ENCODE assay signal across 8 cellular contexts in the genomic region with DNA sequence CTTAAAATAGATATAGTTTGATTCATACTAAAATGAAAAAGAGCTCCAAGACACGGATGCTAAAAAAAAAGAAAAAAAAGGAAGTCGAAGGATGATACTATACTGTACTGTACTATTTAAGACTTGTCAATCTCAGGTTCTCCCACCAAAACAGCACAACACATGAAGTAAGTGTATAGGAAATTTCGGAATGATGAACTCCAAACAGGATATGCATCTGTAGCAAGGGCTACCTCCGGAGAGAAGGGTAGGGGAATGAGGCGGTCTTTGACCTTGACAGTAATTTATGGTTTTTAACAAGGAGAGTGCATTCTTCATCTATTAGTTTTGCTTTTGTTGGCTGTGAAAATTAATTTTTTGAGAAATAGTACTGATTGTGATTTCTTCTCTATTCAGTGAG. TPM values are rescaled to one million over a fixed set of nuclear protein-coding genes. Genes with fewer than 3 reads are reported as not detected.
DNase-seq lines count a peak whose midpoint lies in the region; ATAC-seq, FAIRE-seq and TF ChIP-seq lines count a peak whose summit lies in the region.

No MANE protein-coding gene starts in this region.

- peak overlapping the region; percentile 59 for H3K4me2 ChIP-seq in BLaER1

- H3K4me1 ChIP-seq in BLaER1, result peaks cover 25% of the 10 kb centered on the region

- in situ Hi-C loops in G401 (cut with HindIII; ENCODE audit: low sequenced_read_pairs), result no loop called here

- H3K4me1 Mint-ChIP-seq in naive B cell, result peaks cover 21 to 33% (median 21%) of the 10 kb centered on the region in 3 donors

- peak overlapping the region; percentile 90 to 100 (median 99) for H3K4me3 Mint-ChIP-seq in naive B cell

- H3K9me3 ChIP-seq in BLaER1, result no peaks in the 10 kb centered on the region
- H3K9me3 ChIP-seq in KOPT-K1 (ENCODE audit: insufficient read depth, low read length, poor library complexity, severe bottlenecking), result no peaks in the 10 kb centered on the region

- peak overlapping the region; percentile 96; the same call in 1 of the 2 replicates for H3K9ac ChIP-seq in BLaER1

- peaks cover 43% of the 10 kb centered on the region for H4K20me1 ChIP-seq in BLaER1

- H3K27ac ChIP-seq in BLaER1 (peak overlapping the region; percentile 92), KOPT-K1 (ENCODE audit: low read depth, low read length, poor library complexity, severe bottlenecking) (peak overlapping the region; percentile 80)

- peaks cover 4 to 6% (median 5%) of the 10 kb centered on the region in 3 donors for H3K27me3 Mint-ChIP-seq in naive B cell

- H3K36me3 ChIP-seq in BLaER1, result peaks cover 8% of the 10 kb centered on the region; the same call in 1 of the 2 replicates
- H3K36me3 ChIP-seq in KOPT-K1 (ENCODE audit: insufficient read depth, low read length), result peaks cover 20% of the 10 kb centered on the region
- no peaks in the 10 kb centered on the region for H3K36me3 ChIP-seq in bronchial epithelial cell (ENCODE audit: control insufficient read depth, insufficient read depth, low read length)

- no peak for ATAC-seq in naive B cell (ENCODE audit: low read depth in 2 of 2)

- no peaks in the 10 kb centered on the region for H3K36me3 Mint-ChIP-seq in naive B cell

- no peak for DNase-seq in bronchial epithelial cell (ENCODE audit: low read depth)
- no peak for DNase-seq in naive B cell
- DNase-seq in NOMO-1 treated with DMSO at 0.1 percent for 48 hours (lab: John Stamatoyannopoulos, UW; ENCODE audit: unreplicated experiment), result no peak
- DNase-seq in NCI-H2029 (lab: John Stamatoyannopoulos, UW), result no peak
- DNase-seq in G401 (ENCODE audit: low spot score), result no peak
- DNase-seq in cerebellar cortex (ENCODE audit: low spot score), result no peak

- no peak for FAIRE-seq in bronchial epithelial cell (lab: Jason Lieb, UNC)

- TF ChIP-seq CTCF in bronchial epithelial cell (IDR thresholded peaks at IDR 0.05; ENCODE audit: insufficient read depth, low read length, severe bottlenecking), result no peak

- peak overlapping the region; percentile 95 to 99 (median 98) for H3K27ac Mint-ChIP-seq in naive B cell

- peak overlapping the region; percentile 95 for H3K4me3 ChIP-seq in BLaER1
- peak overlapping the region; percentile 99 for H3K4me3 ChIP-seq in bronchial epithelial cell (ENCODE audit: low read depth, low read length)

- no peaks in the 10 kb centered on the region for H3K9me3 Mint-ChIP-seq in naive B cell

- H3K27me3 ChIP-seq in BLaER1 (no peaks in the 10 kb centered on the region), bronchial epithelial cell (ENCODE audit: control insufficient read depth, insufficient read depth, low read length) (no peaks in the 10 kb centered on the region)

RNA-seq across cellular contexts. Expression of gene FIP1L1, which starts 0.5 kb away (rescaled TPM):
- total RNA-seq in bronchial epithelial cell, result 46.3 and 73.5 TPM in 2 replicates
- 10 to 100 TPM; 59.8 to 83.7 (median 71.0) TPM for polyA plus RNA-seq in naive B cell (ENCODE audit: low read depth in 6 of 6)
- total RNA-seq in G401 (2014; rRNA removed; shearing (Covaris generic)), result 43.3 and 63.8 TPM in 2 replicates

RNA-seq across cellular contexts. Expression of gene SCFD2, which starts 11.0 kb away (rescaled TPM):
- total RNA-seq in bronchial epithelial cell, result 10.8 and 21.9 TPM in 2 replicates
- 10 to 100 TPM; 11.6 to 22.7 (median 19.3) TPM for polyA plus RNA-seq in naive B cell (ENCODE audit: low read depth in 6 of 6)
- 16.9 and 23.5 TPM in 2 replicates for total RNA-seq in G401 (2014; rRNA removed; shearing (Covaris generic))
